Comparison of ENCODE assay signal across 30 cellular contexts in genomic region chr3:10074666-10075065, GRCh38. TPM values are rescaled to one million over a fixed set of nuclear protein-coding genes. Genes with fewer than 3 reads are reported as not detected.
"Had no signal": no experiment of that assay in that cellular context is flagged by ENCODE, and none has a peak within 500 bp of the region (broad histone marks: within the 10 kb centered on the region; RNA-seq: fewer than 3 reads in every experiment).

No MANE protein-coding gene starts in this region.

- H3K4me1 ChIP-seq: ascending aorta, esophagus muscularis mucosa, right lobe of liver had no signal

- DNase-seq: activated CD4-positive, alpha-beta T cell treated with anti-CD3 and anti-CD28 coated beads for 4 hours; activated CD4-positive, alpha-beta T cell treated with anti-CD3 and anti-CD28 coated beads, Interleukin-2, amount 50 U/mL, for 4 hours; activated CD4-positive, CD25-positive, alpha-beta regulatory T cell; activated effector memory CD4-positive, alpha-beta T cell treated with Interleukin-2 at 50 U/mL for 16 hours; activated naive CD4-positive, alpha-beta T cell treated with Interleukin-2 at 50 U/mL for 16 hours; caudate nucleus; left cardiac atrium; left ventricle myocardium superior; mucosa of descending colon; right lobe of liver; stimulated activated CD4-positive, alpha-beta T cell treated with anti-CD3 and anti-CD28 coated beads, Interleukin-4, amount 100 ng/mL, for 24 hours; T-helper 1 cell; trophoblast cell had no signal

- ATAC-seq: left cardiac atrium; left ventricle myocardium superior; mucosa of descending colon; natural killer cell treated with Interleukin-12 subunit alpha and Interleukin-12 subunit beta and Interleukin-15 and Interleukin-18, amount 100 ng/mL, for 72 hours; right lobe of liver; stimulated activated effector memory CD8-positive, alpha-beta T cell treated with anti-CD3 and anti-CD28 coated beads, Interleukin-12 subunit alpha, Interleukin-12 subunit beta, amount 100 ng/mL, for 72 hours had no signal

- H3K4me3 ChIP-seq: ascending aorta, esophagus muscularis mucosa, mucosa of descending colon, right lobe of liver, skin epidermis, thoracic aorta had no signal

- H3K36me3 ChIP-seq: ascending aorta, esophagus muscularis mucosa, right lobe of liver, thoracic aorta had no signal

- H3K27ac ChIP-seq: ascending aorta, esophagus muscularis mucosa, right lobe of liver, skin epidermis, thoracic aorta had no signal

- H3K9me3 ChIP-seq: ascending aorta, esophagus muscularis mucosa, mucosa of descending colon, right lobe of liver, thoracic aorta had no signal

- H3K27me3 ChIP-seq: ascending aorta, esophagus muscularis mucosa, right lobe of liver had no signal

RNA-seq across cellular contexts. Expression of gene FANCD2OS, which starts 33.4 kb away (rescaled TPM):
- total RNA-seq: ascending aorta; chondrocyte; endothelial cell of umbilical vein; esophagus muscularis mucosa; frontal cortex; left cardiac atrium; left ventricle myocardium superior; lung microvascular endothelial cell; mesenteric fat pad; mucosa of descending colon; myocyte; natural killer cell treated with Interleukin-12 subunit alpha and Interleukin-12 subunit beta and Interleukin-15 and Interleukin-18, amount 100 ng/mL, for 72 hours; omental fat pad; posterior vena cava; right lobe of liver; subcutaneous adipose tissue; thoracic aorta had no signal
- polyA plus RNA-seq: adipose tissue, endothelial cell of umbilical vein, keratinocyte had no signal
